Comparison of ENCODE assay signal across 21 cellular contexts in genomic region chr3:40985195-40985594, GRCh38.
DNase-seq lines count a peak whose midpoint lies in the region; ATAC-seq and TF ChIP-seq lines count a peak whose summit lies in the region.
"Had no signal": no experiment of that assay in that cellular context is flagged by ENCODE, and none has a peak within 500 bp of the region (broad histone marks: within the 10 kb centered on the region; RNA-seq: fewer than 3 reads in every experiment).

No MANE protein-coding gene starts in this region.

- peaks cover 0 to 9% (median 6%) of the 10 kb centered on the region in 4 donors for H3K4me1 Mint-ChIP-seq in naive thymus-derived CD8-positive, alpha-beta T cell
- H3K4me1 Mint-ChIP-seq: activated T-helper 17 cell treated with anti-CD3 and anti-CD28 coated beads, Interleukin-2, amount 50 U/mL, for 72 hours had no signal

- no peaks in the 10 kb centered on the region for H3K36me3 ChIP-seq in BE2C
- H3K36me3 ChIP-seq: cardiac muscle cell, heart left ventricle, spleen, thoracic aorta had no signal

- H3K27ac Mint-ChIP-seq in naive thymus-derived CD8-positive, alpha-beta T cell: no peak overlapping the region
- H3K27ac Mint-ChIP-seq: activated CD8-positive, alpha-beta T cell treated with anti-CD3 and anti-CD28 coated beads for 36 hours; activated naive CD8-positive, alpha-beta T cell treated with anti-CD3 and anti-CD28 coated beads, Interleukin-2, amount 50 U/mL, for 24 hours; activated T-helper 17 cell treated with anti-CD3 and anti-CD28 coated beads, Interleukin-2, amount 50 U/mL, for 72 hours had no signal

- TF ChIP-seq CTCF in BE2C (IDR thresholded peaks at IDR 0.05; ENCODE audit: low read depth, low read length): no peak

- peaks cover 6 to 53% (median 17%) of the 10 kb centered on the region in 5 donors for H3K27me3 Mint-ChIP-seq in naive thymus-derived CD8-positive, alpha-beta T cell

- POLR2A ChIA-PET in naive thymus-derived CD8-positive, alpha-beta T cell (lab: Charles Lee): no interaction called here

- ATAC-seq in GM19452 (IDR thresholded peaks at IDR 0.05; ENCODE audit: unreplicated experiment): no peak
- no peak for ATAC-seq in naive thymus-derived CD8-positive, alpha-beta T cell
- ATAC-seq: activated CD8-positive, alpha-beta T cell treated with anti-CD3 and anti-CD28 coated beads for 36 hours; activated naive CD8-positive, alpha-beta T cell treated with anti-CD3 and anti-CD28 coated beads, Interleukin-2, amount 50 U/mL, for 24 hours; activated T-helper 17 cell treated with anti-CD3 and anti-CD28 coated beads, Interleukin-2, amount 50 U/mL, for 72 hours had no signal

- H3K27me3 ChIP-seq in BE2C: no peaks in the 10 kb centered on the region
- H3K27me3 ChIP-seq: cardiac muscle cell, heart left ventricle had no signal

- no peak overlapping the region for H3K4me3 ChIP-seq in BE2C (ENCODE audit: low read depth, low read length)
- H3K4me3 ChIP-seq: cardiac muscle cell, heart left ventricle, spleen, thoracic aorta had no signal

- DNase-seq in BE2C (peak; percentile 57), HT-29 (ENCODE audit: low spot score) (peak; percentile 5), OCI-M1 (lab: John Stamatoyannopoulos, UW) (peak; percentile 9), iris pigment epithelial cell (ENCODE audit: low read depth) (peak; percentile 28), cerebellar nuclear complex (lab: John Stamatoyannopoulos, UW) (no peak)
- no peak for DNase-seq in activated naive CD4-positive, alpha-beta T cell treated with Interleukin-2 at 50 U/mL for 16 hours
- DNase-seq in naive thymus-derived CD8-positive, alpha-beta T cell: no peak
- DNase-seq: activated CD8-positive, alpha-beta T cell treated with anti-CD3 and anti-CD28 coated beads for 36 hours; activated naive CD8-positive, alpha-beta T cell treated with anti-CD3 and anti-CD28 coated beads, Interleukin-2, amount 50 U/mL, for 24 hours; AML-193; Calu3; effector CD8-positive, alpha-beta T cell; heart left ventricle; NCI-H1436 treated with DMSO at 0.1 percent for 48 hours; NK-92 treated with Interleukin-12 subunit alpha and Interleukin-12 subunit beta, amount 100 ng/mL, for 24 hours; spleen had no signal

- H3K36me3 Mint-ChIP-seq in naive thymus-derived CD8-positive, alpha-beta T cell: peaks cover 0 to 1% (median 0%) of the 10 kb centered on the region in 3 donors

- no peaks in the 10 kb centered on the region for H3K9me3 ChIP-seq in BE2C
- H3K9me3 ChIP-seq: heart left ventricle, spleen, thoracic aorta had no signal

- H3K4me3 Mint-ChIP-seq in naive thymus-derived CD8-positive, alpha-beta T cell: no peak overlapping the region
- H3K4me3 Mint-ChIP-seq: activated CD8-positive, alpha-beta T cell treated with anti-CD3 and anti-CD28 coated beads for 36 hours; activated naive CD8-positive, alpha-beta T cell treated with anti-CD3 and anti-CD28 coated beads, Interleukin-2, amount 50 U/mL, for 24 hours; activated T-helper 17 cell treated with anti-CD3 and anti-CD28 coated beads, Interleukin-2, amount 50 U/mL, for 72 hours; neural crest cell had no signal

- peaks cover 0 to 2% (median 0%) of the 10 kb centered on the region in 9 donors for H3K9me3 Mint-ChIP-seq in naive thymus-derived CD8-positive, alpha-beta T cell
- H3K9me3 Mint-ChIP-seq: activated CD8-positive, alpha-beta T cell treated with anti-CD3 and anti-CD28 coated beads for 36 hours; activated naive CD8-positive, alpha-beta T cell treated with anti-CD3 and anti-CD28 coated beads, Interleukin-2, amount 50 U/mL, for 24 hours; neural crest cell had no signal

- H3K4me1 ChIP-seq in BE2C: peaks cover 11% of the 10 kb centered on the region
- H3K4me1 ChIP-seq: heart left ventricle, spleen had no signal

Comparison
In these comparisons a context has a peak if more than half of its experiments do, and no peak if none do; other contexts are left out.
1. DNase-seq: peak in BE2C (single experiment), HT-29 (single experiment), OCI-M1 (single experiment) and iris pigment epithelial cell (single experiment); none in cerebellar nuclear complex (0 of 2), activated naive CD4-positive, alpha-beta T cell treated with Interleukin-2 at 50 U/mL for 16 hours (single experiment) and naive thymus-derived CD8-positive, alpha-beta T cell (0 of 10).